ENCODE assay signal across 1 cellular context in the genomic region with DNA sequence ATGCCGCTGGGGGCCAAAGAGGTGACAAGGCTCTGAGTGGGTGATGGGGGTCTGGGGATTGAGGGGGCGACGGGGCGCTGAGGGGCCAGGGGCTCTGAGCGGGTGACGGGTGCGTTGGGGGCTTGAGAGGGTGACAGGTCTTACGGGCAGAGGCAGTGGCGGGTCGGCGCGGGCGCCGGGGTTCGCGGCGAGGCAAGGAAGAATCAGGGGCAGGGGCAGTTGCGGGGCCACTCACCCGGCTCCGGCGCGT.
TF ChIP-seq lines count a peak whose summit lies in the region.

No MANE protein-coding gene starts in this region.

TF ChIP-seq in HCT116, 20 proteins besides CTCF, POLR2A, EP300 and RAD21 (continued from another document):
- TF ChIP-seq TCF7L2 (IDR thresholded peaks at IDR 0.05; ENCODE audit: borderline replicate concordance, extremely low read depth, insufficient read depth, insufficient read length) = no peak
- no peak for TF ChIP-seq ELF1 (IDR thresholded peaks at IDR 0.05; ENCODE audit: borderline replicate concordance, low read depth)
- TF ChIP-seq, protein P1, sequence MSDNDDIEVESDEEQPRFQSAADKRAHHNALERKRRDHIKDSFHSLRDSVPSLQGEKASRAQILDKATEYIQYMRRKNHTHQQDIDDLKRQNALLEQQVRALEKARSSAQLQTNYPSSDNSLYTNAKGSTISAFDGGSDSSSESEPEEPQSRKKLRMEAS (IDR thresholded peaks at IDR 0.05) = no peak
- TF ChIP-seq POLR2AphosphoS5 (IDR thresholded peaks at IDR 0.05; ENCODE audit: low read depth, low read length) = no peak
- TF ChIP-seq FOSL1 (IDR thresholded peaks at IDR 0.05; ENCODE audit: low read depth) = no peak
- TF ChIP-seq SP1 (IDR thresholded peaks at IDR 0.05; ENCODE audit: low read depth) = no peak
- TF ChIP-seq EZH2phosphoT487 (IDR thresholded peaks at IDR 0.05; ENCODE audit: borderline replicate concordance) = no peak
- no peak for TF ChIP-seq CEBPB (IDR thresholded peaks at IDR 0.05; ENCODE audit: low read depth)
- TF ChIP-seq, protein P2, sequence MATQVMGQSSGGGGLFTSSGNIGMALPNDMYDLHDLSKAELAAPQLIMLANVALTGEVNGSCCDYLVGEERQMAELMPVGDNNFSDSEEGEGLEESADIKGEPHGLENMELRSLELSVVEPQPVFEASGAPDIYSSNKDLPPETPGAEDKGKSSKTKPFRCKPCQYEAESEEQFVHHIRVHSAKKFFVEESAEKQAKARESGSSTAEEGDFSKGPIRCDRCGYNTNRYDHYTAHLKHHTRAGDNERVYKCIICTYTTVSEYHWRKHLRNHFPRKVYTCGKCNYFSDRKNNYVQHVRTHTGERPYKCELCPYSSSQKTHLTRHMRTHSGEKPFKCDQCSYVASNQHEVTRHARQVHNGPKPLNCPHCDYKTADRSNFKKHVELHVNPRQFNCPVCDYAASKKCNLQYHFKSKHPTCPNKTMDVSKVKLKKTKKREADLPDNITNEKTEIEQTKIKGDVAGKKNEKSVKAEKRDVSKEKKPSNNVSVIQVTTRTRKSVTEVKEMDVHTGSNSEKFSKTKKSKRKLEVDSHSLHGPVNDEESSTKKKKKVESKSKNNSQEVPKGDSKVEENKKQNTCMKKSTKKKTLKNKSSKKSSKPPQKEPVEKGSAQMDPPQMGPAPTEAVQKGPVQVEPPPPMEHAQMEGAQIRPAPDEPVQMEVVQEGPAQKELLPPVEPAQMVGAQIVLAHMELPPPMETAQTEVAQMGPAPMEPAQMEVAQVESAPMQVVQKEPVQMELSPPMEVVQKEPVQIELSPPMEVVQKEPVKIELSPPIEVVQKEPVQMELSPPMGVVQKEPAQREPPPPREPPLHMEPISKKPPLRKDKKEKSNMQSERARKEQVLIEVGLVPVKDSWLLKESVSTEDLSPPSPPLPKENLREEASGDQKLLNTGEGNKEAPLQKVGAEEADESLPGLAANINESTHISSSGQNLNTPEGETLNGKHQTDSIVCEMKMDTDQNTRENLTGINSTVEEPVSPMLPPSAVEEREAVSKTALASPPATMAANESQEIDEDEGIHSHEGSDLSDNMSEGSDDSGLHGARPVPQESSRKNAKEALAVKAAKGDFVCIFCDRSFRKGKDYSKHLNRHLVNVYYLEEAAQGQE (IDR thresholded peaks at IDR 0.05; ENCODE audit: low read depth) = no peak
- no peak for TF ChIP-seq EZH2 (IDR thresholded peaks at IDR 0.05)
TF ChIP-seq in HCT116: peak in this region for 0.
